ENCODE assay signal across 8 cellular contexts in genomic region chr17:8220783-8221662, GRCh38. TPM values are rescaled to one million over a fixed set of nuclear protein-coding genes. Genes with fewer than 3 reads are reported as not detected.
A peak's percentile ranks its signal among the peaks of the same experiment; 100 is the strongest.
DNase-seq lines count a peak whose midpoint lies in the region; ATAC-seq, FAIRE-seq and TF ChIP-seq lines count a peak whose summit lies in the region.

No MANE protein-coding gene starts in this region.

- no peaks in the 10 kb centered on the region for H3K36me3 ChIP-seq in BJ (ENCODE audit: control insufficient read depth, insufficient read depth, low read length)
- H3K36me3 ChIP-seq in smooth muscle cell (ENCODE audit: low read depth) = no peaks in the 10 kb centered on the region

- no peaks in the 10 kb centered on the region for H3K79me2 ChIP-seq in smooth muscle cell (ENCODE audit: low read depth)

- H3K4me2 ChIP-seq in smooth muscle cell = peak overlapping the region; percentile 95

- H3K27ac ChIP-seq in smooth muscle cell (ENCODE audit: low read depth) = peak overlapping the region; percentile 90

- no peak for TF ChIP-seq CTCF in BJ (IDR thresholded peaks at IDR 0.05; ENCODE audit: insufficient read depth, low read depth, low read length)
- TF ChIP-seq CTCF in smooth muscle cell (IDR thresholded peaks at IDR 0.05; ENCODE audit: borderline replicate concordance, insufficient read depth, poor library complexity, severe bottlenecking) = no peak

- CTCF ChIA-PET in BJ (lab: Yijun Ruan, JAX) = interaction anchor here (0.6 to 4.8 kb wide), 13 partner anchors 30 to 147 kb away, joined by 3 to 21 read pairs (median 4); partner anchors contain the start of genes ALOXE3 and BORCS6

- H3F3A ChIP-seq in smooth muscle cell (ENCODE audit: low read depth) = peaks cover 16% of the 10 kb centered on the region

- H2AFZ ChIP-seq in smooth muscle cell (ENCODE audit: low read depth) = peak overlapping the region; percentile 80

- H3K27me3 ChIP-seq in BJ (ENCODE audit: control insufficient read depth, insufficient read depth, low read length) (no peaks in the 10 kb centered on the region), smooth muscle cell (ENCODE audit: low read depth) (no peaks in the 10 kb centered on the region)

- H4K20me1 ChIP-seq in smooth muscle cell (ENCODE audit: low read depth) = no peaks in the 10 kb centered on the region

- peak; percentile 24 for FAIRE-seq in islet of Langerhans (lab: Jason Lieb, UNC)

- WGBS in smooth muscle cell (ENCODE audit: low lambda C conversion rate) = 1% methylated on average over 45 of the region's 45 CpGs

- POLR2A ChIA-PET in BJ (lab: Charles Lee) = interaction anchor here (0.5 to 0.8 kb wide), 4 partner anchors 11 to 34 kb away, joined by 3 to 10 read pairs (median 4); partner anchors contain the start of genes AURKB and CTC1

- H3K9me3 ChIP-seq in smooth muscle cell (replicated peaks; ENCODE audit: low read depth) = no peaks in the 10 kb centered on the region

- H3K9ac ChIP-seq in smooth muscle cell (ENCODE audit: low read depth) = peak overlapping the region; percentile 64

- peak; percentile 23 for ATAC-seq in HG02610 (IDR thresholded peaks at IDR 0.05; ENCODE audit: unreplicated experiment)
- ATAC-seq in activated CD4-positive, CD25-positive, alpha-beta regulatory T cell treated with anti-CD3 and anti-CD28 coated beads, Interleukin-2, amount 50 U/mL, for 24 hours = peak; percentile 25 to 35
- no peak for ATAC-seq in GM19324 (IDR thresholded peaks at IDR 0.05; ENCODE audit: low FRiP score, unreplicated experiment)

- H3K4me3 ChIP-seq in BJ (ENCODE audit: low read depth, low read length) = peak overlapping the region; percentile 53
- peak overlapping the region; percentile 62 for H3K4me3 ChIP-seq in smooth muscle cell

- DNase-seq in BJ (ENCODE audit: low read depth) (peak; percentile 81), NCI-H345 treated with DMSO at 0.1 percent for 48 hours (lab: John Stamatoyannopoulos, UW; ENCODE audit: unreplicated experiment) (peak; percentile 63), smooth muscle cell (lab: John Stamatoyannopoulos, UW; ENCODE audit: unreplicated experiment) (peak; percentile 85)
- peak; percentile 79 for DNase-seq in central memory CD4-positive, alpha-beta T cell

- peaks cover 4% of the 10 kb centered on the region for H3K4me1 ChIP-seq in smooth muscle cell (ENCODE audit: low read depth)

RNA-seq across cellular contexts. Expression of gene AURKB, which starts 10.6 kb away (rescaled TPM):
- polyA plus RNA-seq in BJ (2011; rRNA removed) (13.4 and 26.1 TPM in 2 replicates), smooth muscle cell (31.7 and 33.5 TPM in 2 replicates)
- polyA minus RNA-seq in BJ (2011; rRNA and poly(A)+ RNA removed) = 16.9 and 28.3 TPM in 2 replicates
- total RNA-seq in smooth muscle cell = 10.5 and 16.6 TPM in 2 replicates

RNA-seq across cellular contexts. Expression of gene CTC1, which starts 26.8 kb away (rescaled TPM):
- polyA plus RNA-seq in BJ (2011; rRNA removed) = 5.4 and 9.2 TPM in 2 replicates
- polyA minus RNA-seq in BJ (2011; rRNA and poly(A)+ RNA removed) = 10.5 and 12.9 TPM in 2 replicates
- 1.4 and 3.8 TPM in 2 replicates for total RNA-seq in smooth muscle cell
- 1.8 and 6.0 TPM in 2 replicates for polyA plus RNA-seq in smooth muscle cell

RNA-seq across cellular contexts. Expression of gene PFAS, which starts 28.1 kb away (rescaled TPM):
- 12.2 and 15.6 TPM in 2 replicates for polyA plus RNA-seq in BJ (2011; rRNA removed)
- 18.9 and 23.6 TPM in 2 replicates for polyA minus RNA-seq in BJ (2011; rRNA and poly(A)+ RNA removed)
- 9.9 and 22.1 TPM in 2 replicates for total RNA-seq in smooth muscle cell
- polyA plus RNA-seq in smooth muscle cell = 10.4 and 12.8 TPM in 2 replicates

RNA-seq across cellular contexts. Expression of gene BORCS6, which starts 31.0 kb away (rescaled TPM):
- polyA plus RNA-seq in BJ (2011; rRNA removed) (3.0 and 4.5 TPM in 2 replicates), smooth muscle cell (3.2 and 3.9 TPM in 2 replicates)
- polyA minus RNA-seq in BJ (2011; rRNA and poly(A)+ RNA removed) = 2.8 and 3.4 TPM in 2 replicates
- 1.8 and 6.3 TPM in 2 replicates for total RNA-seq in smooth muscle cell

RNA-seq across cellular contexts. Expression of gene TMEM107, which starts 44.8 kb away (rescaled TPM):
- polyA plus RNA-seq in BJ (2011; rRNA removed) (13.6 and 14.5 TPM in 2 replicates), smooth muscle cell (36.0 and 36.5 TPM in 2 replicates)
- 52.2 and 57.1 TPM in 2 replicates for polyA minus RNA-seq in BJ (2011; rRNA and poly(A)+ RNA removed)
- total RNA-seq in smooth muscle cell = 66.7 and 88.4 TPM in 2 replicates
